18 cellular contexts compared by ENCODE assay signal in genomic region chr11:82462588-82462987, GRCh38.
DNase-seq lines count a peak whose midpoint lies in the region; ATAC-seq, FAIRE-seq and TF ChIP-seq lines count a peak whose summit lies in the region.
"Had no signal": no experiment of that assay in that cellular context is flagged by ENCODE, and none has a peak within 500 bp of the region (broad histone marks: within the 10 kb centered on the region; RNA-seq: fewer than 3 reads in every experiment).

No MANE protein-coding gene starts in this region.

- no peak overlapping the region for H3K9ac ChIP-seq in K562 (ENCODE audit: insufficient read depth in 1 of 2, low read depth in 2 of 2, low read length in 2 of 2)
- H3K9ac ChIP-seq: KMS-11 had no signal

- no peaks in the 10 kb centered on the region for H3K27me3 ChIP-seq in K562 (ENCODE audit: control insufficient read depth in 2 of 2, insufficient read depth in 2 of 2, low read length in 2 of 2)

- DNase-seq in left cardiac atrium (no peak), Right ventricle myocardium inferior (ENCODE audit: missing footprints) (no peak), NCI-H524 treated with DMSO at 0.1 percent for 48 hours (lab: John Stamatoyannopoulos, UW) (peak; percentile 95), K562 (ENCODE audit: extremely low read depth in 1 of 4, low spot score in 3 of 4) (no peak), dermis blood vessel endothelial cell (no peak), NCI-H526 treated with DMSO at 0.1 percent for 48 hours (lab: John Stamatoyannopoulos, UW) (no peak), medulla oblongata (ENCODE audit: extremely low spot score) (no peak)
- DNase-seq: EL, NCI-H1930, NCI-H2171 treated with DMSO at 0.1 percent for 48 hours, NCI-H510A treated with DMSO at 0.1 percent for 48 hours had no signal

- CTCF ChIA-PET in K562 (lab: Yijun Ruan, JAX; ENCODE audit: low intra/inter-chr PET ratio), result no interaction called here

- TF ChIP-seq RAD21 in K562 (CRISPR knock-in tag; conservative IDR thresholded peaks at IDR 0.05 in 1 of 2, IDR thresholded peaks at IDR 0.05 in 1 of 2), result no peak

- in situ Hi-C loops in K562 (cut with MboI), result no loop called here

- TF ChIP-seq CTCF in K562 (IDR thresholded peaks at IDR 0.05 in 2 of 3, conservative IDR thresholded peaks at IDR 0.05 in 1 of 3; ENCODE audit: insufficient read depth in 2 of 3, low read depth in 1 of 3, low read length in 3 of 3), result no peak

- intact Hi-C loops in left cardiac atrium (cut with DNase I) (no loop called here), Right ventricle myocardium inferior (cut with DNase I) (no loop called here), K562 (cut with micrococcal nuclease) (no loop called here)

- WGBS in K562 (ENCODE audit: insufficient coverage, low coverage, missing lambda C conversion rate), result 0% methylated on average over 2 of the region's 2 CpGs

- peak; percentile 78 to 93 for ATAC-seq in left cardiac atrium
- no peak for ATAC-seq in Right ventricle myocardium inferior
- ATAC-seq in K562, result no peak
- no peak for ATAC-seq in GM21529 (IDR thresholded peaks at IDR 0.05; ENCODE audit: unreplicated experiment)
- ATAC-seq: A549, GM23338, HepG2 had no signal

- POLR2A ChIA-PET in K562 (lab: Yijun Ruan, JAX), result no interaction called here

- no peak overlapping the region for H2AFZ ChIP-seq in K562 (ENCODE audit: low read depth, low read length)
- H2AFZ ChIP-seq: GM23338 had no signal

- no peak overlapping the region for H3K27ac ChIP-seq in K562 (ENCODE audit: extremely low read depth, low read depth, low read length)
- H3K27ac ChIP-seq: A549, C4-2B, KMS-11, SK-N-MC had no signal

- no peaks in the 10 kb centered on the region for H3K36me3 ChIP-seq in K562 (ENCODE audit: control insufficient read depth, insufficient read depth, low read length)

- no peaks in the 10 kb centered on the region for H4K20me1 ChIP-seq in K562 (replicated peaks; ENCODE audit: control insufficient read depth, insufficient read depth, low read length)

- no peaks in the 10 kb centered on the region for H3K4me1 ChIP-seq in K562 (replicated peaks in 1 of 2; ENCODE audit: control insufficient read depth in 2 of 2, insufficient read depth in 2 of 2, low read length in 2 of 2)
- H3K4me1 ChIP-seq: A549 had no signal

- 0 out of 2 replicates have a peak, but pooled peaks cover 3% of the 10 kb centered on the region for H3K9me3 ChIP-seq in K562 (replicated peaks; ENCODE audit: control insufficient read depth, insufficient read depth, low read depth, low read length)
- H3K9me3 ChIP-seq: A549 had no signal

- H3K4me2 ChIP-seq in K562 (ENCODE audit: insufficient read depth, low read length), result no peak overlapping the region
- H3K4me2 ChIP-seq: A549, GM23338, KMS-11 had no signal

- H3K4me3 ChIP-seq in K562, result no peak overlapping the region
- H3K4me3 ChIP-seq: A549, GM23338, SK-N-MC had no signal

- TF ChIP-seq POLR2A in K562 (conservative IDR thresholded peaks at IDR 0.05), result no peak

- no peak for FAIRE-seq in K562 (lab: Jason Lieb, UNC)
- FAIRE-seq: A549, HepG2 had no signal

- BruUV-seq in K562 (replicated peaks; lab: Mats Ljungman, UMichigan), result no TSS peak

- no peaks in the 10 kb centered on the region for H3K79me2 ChIP-seq in K562 (ENCODE audit: control insufficient read depth, insufficient read depth, low read length)

- no peaks in the 10 kb centered on the region for H3K9me1 ChIP-seq in K562 (ENCODE audit: control insufficient read depth, insufficient read depth, low read length)

- TF ChIP-seq EP300 in K562 (IDR thresholded peaks at IDR 0.05; ENCODE audit: low read length), result no peak

TF ChIP-seq in K562, 482 proteins besides CTCF, POLR2A, EP300 and RAD21:
- no peak for TF ChIP-seq NCOA6 (IDR thresholded peaks at IDR 0.05)
- no peak for TF ChIP-seq KLF10 (CRISPR knock-in tag; IDR thresholded peaks at IDR 0.05)
- TF ChIP-seq TBL1XR1 (IDR thresholded peaks at IDR 0.05; ENCODE audit: low read length in 2 of 2), result no peak
- TF ChIP-seq, protein P1, sequence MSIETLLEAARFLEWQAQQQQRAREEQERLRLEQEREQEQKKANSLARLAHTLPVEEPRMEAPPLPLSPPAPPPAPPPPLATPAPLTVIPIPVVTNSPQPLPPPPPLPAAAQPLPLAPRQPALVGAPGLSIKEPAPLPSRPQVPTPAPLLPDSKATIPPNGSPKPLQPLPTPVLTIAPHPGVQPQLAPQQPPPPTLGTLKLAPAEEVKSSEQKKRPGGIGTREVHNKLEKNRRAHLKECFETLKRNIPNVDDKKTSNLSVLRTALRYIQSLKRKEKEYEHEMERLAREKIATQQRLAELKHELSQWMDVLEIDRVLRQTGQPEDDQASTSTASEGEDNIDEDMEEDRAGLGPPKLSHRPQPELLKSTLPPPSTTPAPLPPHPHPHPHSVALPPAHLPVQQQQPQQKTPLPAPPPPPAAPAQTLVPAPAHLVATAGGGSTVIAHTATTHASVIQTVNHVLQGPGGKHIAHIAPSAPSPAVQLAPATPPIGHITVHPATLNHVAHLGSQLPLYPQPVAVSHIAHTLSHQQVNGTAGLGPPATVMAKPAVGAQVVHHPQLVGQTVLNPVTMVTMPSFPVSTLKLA (conservative IDR thresholded peaks at IDR 0.05), result no peak
- no peak for TF ChIP-seq MTF1 (CRISPR knock-in tag; IDR thresholded peaks at IDR 0.05; ENCODE audit: borderline replicate concordance)
- TF ChIP-seq MEIS2 (IDR thresholded peaks at IDR 0.05; ENCODE audit: partially characterized antibody), result peak; percentile 49
- no peak for TF ChIP-seq PBX2 (CRISPR knock-in tag; IDR thresholded peaks at IDR 0.05; ENCODE audit: low read depth)
- TF ChIP-seq PBX2 (tag; conservative IDR thresholded peaks at IDR 0.05; ENCODE audit: low read depth), result peak; percentile 19; the same call in 1 of the 2 replicates
- TF ChIP-seq BCOR (IDR thresholded peaks at IDR 0.05), result no peak

Comparison
In these comparisons a context has a peak if more than half of its experiments do, and no peak if none do; other contexts are left out.
1. ATAC-seq: peak in left cardiac atrium (2 of 2); none in Right ventricle myocardium inferior (single experiment), K562 (single experiment) and GM21529 (single experiment).